ENCODE assay signal across 29 cellular contexts in the genomic region with DNA sequence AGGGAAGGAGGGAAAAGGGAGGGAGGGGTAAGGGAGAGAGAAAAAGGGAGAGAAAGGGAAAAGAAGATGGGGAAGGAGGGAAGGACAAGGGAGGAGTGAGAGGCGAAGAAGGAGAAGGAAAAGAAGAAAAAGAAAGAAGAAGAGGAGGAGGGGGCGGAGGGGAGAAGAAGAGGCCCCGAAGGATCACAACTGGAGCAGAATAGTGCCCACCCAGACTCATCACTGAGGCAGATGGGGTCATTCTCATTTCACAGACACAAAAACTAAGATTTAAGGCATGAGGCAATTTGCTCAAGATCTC. TPM values are rescaled to one million over a fixed set of nuclear protein-coding genes. Genes with fewer than 3 reads are reported as not detected.
DNase-seq lines count a peak whose midpoint lies in the region; ATAC-seq and TF ChIP-seq lines count a peak whose summit lies in the region.
"Had no signal": no experiment of that assay in that cellular context is flagged by ENCODE, and none has a peak within 500 bp of the region (broad histone marks: within the 10 kb centered on the region; RNA-seq: fewer than 3 reads in every experiment).

No MANE protein-coding gene starts in this region.

- ATAC-seq in activated naive CD8-positive, alpha-beta T cell treated with anti-CD3 and anti-CD28 coated beads, Interleukin-2, amount 10 ng/mL, durations not matched to agents 7 days and 5 days (ENCODE audit: low read depth) = no peak
- ATAC-seq in GM18511 (IDR thresholded peaks at IDR 0.05; ENCODE audit: unreplicated experiment) = no peak
- ATAC-seq in omental fat pad (ENCODE audit: low FRiP score) = no peak
- ATAC-seq: activated CD8-positive, alpha-beta T cell treated with anti-CD3 and anti-CD28 coated beads for 36 hours; Panc1 had no signal

- peaks cover 23% of the 10 kb centered on the region for H3K4me1 Mint-ChIP-seq in activated naive CD8-positive, alpha-beta T cell treated with anti-CD3 and anti-CD28 coated beads, Interleukin-2, amount 10 ng/mL, durations not matched to agents 7 days and 5 days
- peaks cover 31% of the 10 kb centered on the region for H3K4me1 Mint-ChIP-seq in activated naive CD8-positive, alpha-beta T cell treated with anti-CD3 and anti-CD28 coated beads for 36 hours

- H2BK5ac ChIP-seq in mesenchymal stem cell (ENCODE audit: low read depth, low read length, poor library complexity, severe bottlenecking) = no peak overlapping the region

- no peak overlapping the region for H3K23ac ChIP-seq in mesenchymal stem cell (ENCODE audit: low read length in 2 of 2)

- peak overlapping the region in 1 of 2 experiments; percentile 6 for H3K18ac ChIP-seq in mesenchymal stem cell (ENCODE audit: low read depth in 1 of 2, low read length in 2 of 2)

- H3K4me3 ChIP-seq in adrenal gland = no peak overlapping the region
- H3K4me3 ChIP-seq in mesenchymal stem cell (ENCODE audit: insufficient read depth in 1 of 2, low read depth in 1 of 2, low read length in 2 of 2) = no peak overlapping the region
- no peak overlapping the region for H3K4me3 ChIP-seq in tibial nerve
- H3K4me3 ChIP-seq: GM23248, lung had no signal

- H3K36me3 ChIP-seq in adrenal gland (replicated peaks in 1 of 2) = peaks cover 0 to 14% of the 10 kb centered on the region in 2 donors
- peaks cover 5 to 11% of the 10 kb centered on the region in 2 experiments for H3K36me3 ChIP-seq in mesenchymal stem cell (ENCODE audit: control insufficient read depth in 1 of 2, insufficient read depth in 2 of 2, low read depth in 1 of 2, low read length in 2 of 2)
- no peaks in the 10 kb centered on the region for H3K36me3 ChIP-seq in tibial nerve

- no peak overlapping the region for H3K4me3 Mint-ChIP-seq in activated naive CD8-positive, alpha-beta T cell treated with anti-CD3 and anti-CD28 coated beads, Interleukin-2, amount 10 ng/mL, durations not matched to agents 7 days and 5 days
- H3K4me3 Mint-ChIP-seq in activated naive CD8-positive, alpha-beta T cell treated with anti-CD3 and anti-CD28 coated beads for 36 hours = no peak overlapping the region
- H3K4me3 Mint-ChIP-seq: activated CD8-positive, alpha-beta T cell treated with anti-CD3 and anti-CD28 coated beads for 36 hours; activated T-helper 1 cell treated with anti-CD3 and anti-CD28 coated beads, Interleukin-12 subunit alpha, Interleukin-12 subunit beta, Interleukin-2, Interleukin-4 antibody, amounts not matched to agents 30 ng/mL and 10 ng/mL and 1 ng/mL, durations not matched to agents 14 hours and 24 hours and 36 hours; neural crest cell had no signal

- H3K36me3 Mint-ChIP-seq in activated naive CD8-positive, alpha-beta T cell treated with anti-CD3 and anti-CD28 coated beads, Interleukin-2, amount 10 ng/mL, durations not matched to agents 7 days and 5 days = peaks cover 8% of the 10 kb centered on the region
- H3K36me3 Mint-ChIP-seq in activated naive CD8-positive, alpha-beta T cell treated with anti-CD3 and anti-CD28 coated beads for 36 hours = peaks cover 7% of the 10 kb centered on the region

- H3K27ac Mint-ChIP-seq in activated naive CD8-positive, alpha-beta T cell treated with anti-CD3 and anti-CD28 coated beads, Interleukin-2, amount 10 ng/mL, durations not matched to agents 7 days and 5 days = peak overlapping the region; percentile 9
- no peak overlapping the region for H3K27ac Mint-ChIP-seq in activated naive CD8-positive, alpha-beta T cell treated with anti-CD3 and anti-CD28 coated beads for 36 hours
- H3K27ac Mint-ChIP-seq: activated CD8-positive, alpha-beta T cell treated with anti-CD3 and anti-CD28 coated beads for 36 hours had no signal

- no peak overlapping the region for H2BK120ac ChIP-seq in mesenchymal stem cell (ENCODE audit: low read depth, low read length)

- peak overlapping the region; percentile 4 to 72 for H2BK12ac ChIP-seq in mesenchymal stem cell (ENCODE audit: low read length in 2 of 2)

- H3K14ac ChIP-seq in mesenchymal stem cell (ENCODE audit: low read length in 2 of 2) = no peak overlapping the region

- no peak overlapping the region for H3K4ac ChIP-seq in mesenchymal stem cell (ENCODE audit: low read depth in 1 of 2, low read length in 2 of 2)

- DNase-seq in activated naive CD8-positive, alpha-beta T cell treated with anti-CD3 and anti-CD28 coated beads, Interleukin-2, amount 10 ng/mL, durations not matched to agents 7 days and 5 days = no peak
- no peak for DNase-seq in activated naive CD8-positive, alpha-beta T cell treated with anti-CD3 and anti-CD28 coated beads for 36 hours
- no peak for DNase-seq in adrenal gland
- no peak for DNase-seq in mesenchymal stem cell
- DNase-seq in tibial nerve (ENCODE audit: low spot score in 2 of 2) = no peak
- no peak for DNase-seq in omental fat pad (ENCODE audit: low spot score)
- no peak for DNase-seq in NCI-H128 (lab: John Stamatoyannopoulos, UW; ENCODE audit: unreplicated experiment)
- DNase-seq: activated CD8-positive, alpha-beta memory T cell treated with anti-CD3 and anti-CD28 coated beads, Interleukin-2, amount 50 U/mL, for 48 hours; activated CD8-positive, alpha-beta T cell treated with anti-CD3 and anti-CD28 coated beads for 36 hours; activated naive CD4-positive, alpha-beta T cell treated with Interleukin-2 at 50 U/mL for 16 hours; amniotic stem cell; brain microvascular endothelial cell; CD4-positive, alpha-beta T cell; effector CD8-positive, alpha-beta T cell; NCI-H2107; NCI-H345; NCI-H748 treated with DMSO at 0.1 percent for 48 hours; stimulated activated CD4-positive, alpha-beta T cell treated with anti-CD3 and anti-CD28 coated beads, Interleukin-12 subunit alpha, Interleukin-12 subunit beta, amount 100 ng/mL, for 4 hours; stimulated activated CD4-positive, alpha-beta T cell treated with anti-CD3 and anti-CD28 coated beads, Interleukin-2, amount 100 ng/mL, for 48 hours; SW 1271 had no signal

- no peaks in the 10 kb centered on the region for H3K9me3 Mint-ChIP-seq in activated naive CD8-positive, alpha-beta T cell treated with anti-CD3 and anti-CD28 coated beads, Interleukin-2, amount 10 ng/mL, durations not matched to agents 7 days and 5 days
- H3K9me3 Mint-ChIP-seq in activated naive CD8-positive, alpha-beta T cell treated with anti-CD3 and anti-CD28 coated beads for 36 hours = no peaks in the 10 kb centered on the region
- H3K9me3 Mint-ChIP-seq: activated CD8-positive, alpha-beta T cell treated with anti-CD3 and anti-CD28 coated beads for 36 hours; activated T-helper 1 cell treated with anti-CD3 and anti-CD28 coated beads, Interleukin-12 subunit alpha, Interleukin-12 subunit beta, Interleukin-2, Interleukin-4 antibody, amounts not matched to agents 30 ng/mL and 10 ng/mL and 1 ng/mL, durations not matched to agents 14 hours and 24 hours and 36 hours; CD4-positive, alpha-beta T cell; IgD-negative memory B cell; neural crest cell had no signal

- H3K4me1 ChIP-seq in adrenal gland (replicated peaks in 1 of 2) (peaks cover 46 to 82% of the 10 kb centered on the region in 2 donors), mesenchymal stem cell (ENCODE audit: control insufficient read depth, insufficient read depth, low read depth, low read length) (peaks cover 20% of the 10 kb centered on the region), tibial nerve (peaks cover 0 to 71% (median 39%) of the 10 kb centered on the region in 4 donors)

- POLR2A ChIA-PET in activated naive CD8-positive, alpha-beta T cell treated with anti-CD3 and anti-CD28 coated beads, Interleukin-2, amount 10 ng/mL, durations not matched to agents 7 days and 5 days (lab: Charles Lee) = no interaction called here

- intact Hi-C loops in adrenal gland (cut with DNase I) = no loop called here

- H3K27ac ChIP-seq in adrenal gland (peak overlapping the region; percentile 62 to 90 (median 80)), mesenchymal stem cell (ENCODE audit: low read length, poor library complexity, severe bottlenecking) (no peak overlapping the region), tibial nerve (peak overlapping the region in 3 of 4 donors; percentile 81 to 90 (median 86))
- H3K27ac ChIP-seq: 22Rv1, brain microvascular endothelial cell, parathyroid adenoma had no signal

- TF ChIP-seq EP300 in tibial nerve (IDR thresholded peaks at IDR 0.05) = no peak

- H2AK5ac ChIP-seq in mesenchymal stem cell (ENCODE audit: low read length, severe bottlenecking) = no peak overlapping the region

- no peak overlapping the region for H4K8ac ChIP-seq in mesenchymal stem cell (ENCODE audit: low read length)

- no peak overlapping the region for H3K9ac ChIP-seq in mesenchymal stem cell (ENCODE audit: low read length)
- H3K9ac ChIP-seq: parathyroid adenoma had no signal

- no peak overlapping the region for H2BK15ac ChIP-seq in mesenchymal stem cell (ENCODE audit: low read depth, poor library complexity, severe bottlenecking)

- 59 to 88% (median 69%) methylated on average over 3 of the region's 3 CpGs for WGBS in adrenal gland, 4 donors
- 94% methylated on average over 3 of the region's 3 CpGs for WGBS in mesenchymal stem cell
- WGBS in tibial nerve, 2 donors = 82 to 93% methylated on average over 3 of the region's 3 CpGs

- peaks cover 2% of the 10 kb centered on the region for H3K27me3 Mint-ChIP-seq in activated naive CD8-positive, alpha-beta T cell treated with anti-CD3 and anti-CD28 coated beads, Interleukin-2, amount 10 ng/mL, durations not matched to agents 7 days and 5 days
- H3K27me3 Mint-ChIP-seq in activated naive CD8-positive, alpha-beta T cell treated with anti-CD3 and anti-CD28 coated beads for 36 hours = peaks cover 4% of the 10 kb centered on the region
- H3K27me3 Mint-ChIP-seq: activated CD8-positive, alpha-beta T cell treated with anti-CD3 and anti-CD28 coated beads for 36 hours; CD4-positive, alpha-beta T cell; IgD-negative memory B cell had no signal

- H4K91ac ChIP-seq in mesenchymal stem cell (ENCODE audit: low read length) = no peak overlapping the region

- H2AFZ ChIP-seq in mesenchymal stem cell (ENCODE audit: low read depth, low read length) = no peak overlapping the region
- H2AFZ ChIP-seq: parathyroid adenoma had no signal

- H3K27me3 ChIP-seq in adrenal gland = no peaks in the 10 kb centered on the region
- H3K27me3 ChIP-seq in mesenchymal stem cell (ENCODE audit: control insufficient read depth in 1 of 2, insufficient read depth in 1 of 2, low read length in 2 of 2) = no peaks in the 10 kb centered on the region
- no peaks in the 10 kb centered on the region for H3K27me3 ChIP-seq in tibial nerve
- H3K27me3 ChIP-seq: brain microvascular endothelial cell had no signal

- no peak overlapping the region for H3K4me2 ChIP-seq in mesenchymal stem cell (ENCODE audit: low read length, poor library complexity, severe bottlenecking)

- TF ChIP-seq POLR2A in adrenal gland (IDR thresholded peaks at IDR 0.05) (no peak), tibial nerve (IDR thresholded peaks at IDR 0.05) (no peak)

- TF ChIP-seq CTCF in adrenal gland (IDR thresholded peaks at IDR 0.05) (no peak), tibial nerve (IDR thresholded peaks at IDR 0.05) (no peak), omental fat pad (IDR thresholded peaks at IDR 0.05) (no peak)

- H3K79me1 ChIP-seq in mesenchymal stem cell (replicated peaks; ENCODE audit: low read length, poor library complexity, severe bottlenecking) = peaks cover 12% of the 10 kb centered on the region

- no peaks in the 10 kb centered on the region for H3K9me3 ChIP-seq in adrenal gland (replicated peaks in 1 of 3)
- no peaks in the 10 kb centered on the region for H3K9me3 ChIP-seq in mesenchymal stem cell (ENCODE audit: control insufficient read depth, low read length)
- no peaks in the 10 kb centered on the region for H3K9me3 ChIP-seq in tibial nerve

RNA-seq across cellular contexts. Expression of a gene that starts 2.7 kb away (rescaled TPM):
- total RNA-seq in activated naive CD8-positive, alpha-beta T cell treated with anti-CD3 and anti-CD28 coated beads, Interleukin-2, amount 10 ng/mL, durations not matched to agents 7 days and 5 days = 10 to 100 TPM; 46.9 to 50.1 TPM
- total RNA-seq in activated naive CD8-positive, alpha-beta T cell treated with anti-CD3 and anti-CD28 coated beads for 36 hours = 10 to 100 TPM; 59.4 to 63.0 TPM
- total RNA-seq in adrenal gland (1,000 to 10,000 TPM in 1 of 8 donors, 100 to 1,000 TPM in 7; 233 to 3,700 (median 694) TPM), tibial nerve (10 to 100 TPM; 26.1 to 37.1 (median 32.0) TPM), omental fat pad (10 to 100 TPM; 29.3 to 79.7 (median 31.0) TPM)
- polyA plus RNA-seq in adrenal gland = 100 to 1,000 TPM in 2 of 3 donors, 10 to 100 TPM in 1; 64.9 to 849 (median 387) TPM
- polyA plus RNA-seq in mesenchymal stem cell (2013, experiment 1 of 2) = 64.5 TPM
- polyA plus RNA-seq in mesenchymal stem cell (2013, experiment 2 of 2) = 61.9 TPM

RNA-seq across cellular contexts. Expression of a gene that starts 30.2 kb away (rescaled TPM):
- 1 to 10 TPM; 1.6 to 2.0 TPM for total RNA-seq in activated naive CD8-positive, alpha-beta T cell treated with anti-CD3 and anti-CD28 coated beads, Interleukin-2, amount 10 ng/mL, durations not matched to agents 7 days and 5 days
- total RNA-seq in activated naive CD8-positive, alpha-beta T cell treated with anti-CD3 and anti-CD28 coated beads for 36 hours = 1 to 10 TPM in 1 of 2 experiments, under 1 TPM in 1; 0.85 to 1.4 TPM
- total RNA-seq in adrenal gland (under 1 TPM in 4 of 8 donors, not detected in 4; under 0.01 to 0.61 (median 0.17) TPM), tibial nerve (under 1 TPM in 2 of 4 donors, not detected in 2; 0.30 to 0.39 TPM), omental fat pad (under 1 TPM in 1 of 4 donors, not detected in 3; 0.19 TPM)
- under 1 TPM in 2 of 3 donors, not detected in 1; 0.34 to 0.56 TPM for polyA plus RNA-seq in adrenal gland
- not detected for polyA plus RNA-seq in mesenchymal stem cell (2013, experiment 1 of 2)
- polyA plus RNA-seq in mesenchymal stem cell (2013, experiment 2 of 2) = 0.01 TPM
- total RNA-seq: GM23248, neural crest cell had no signal
- polyA plus RNA-seq: GM23248 had no signal

RNA-seq across cellular contexts. Expression of a gene that starts 41.0 kb away (rescaled TPM):
- total RNA-seq in activated naive CD8-positive, alpha-beta T cell treated with anti-CD3 and anti-CD28 coated beads, Interleukin-2, amount 10 ng/mL, durations not matched to agents 7 days and 5 days = 10 to 100 TPM; 20.8 to 22.4 TPM
- total RNA-seq in activated naive CD8-positive, alpha-beta T cell treated with anti-CD3 and anti-CD28 coated beads for 36 hours = 10 to 100 TPM; 23.8 to 24.8 TPM
- total RNA-seq in adrenal gland (1 to 10 TPM; 2.9 to 8.4 (median 5.5) TPM), tibial nerve (1 to 10 TPM in 3 of 4 donors, under 1 TPM in 1; 0.84 to 3.1 (median 2.4) TPM), omental fat pad (1 to 10 TPM in 3 of 4 donors, under 1 TPM in 1; 0.65 to 2.0 (median 1.2) TPM)
- polyA plus RNA-seq in adrenal gland = 1 to 10 TPM; 2.0 to 6.4 (median 2.8) TPM
- polyA plus RNA-seq in mesenchymal stem cell (2013, experiment 1 of 2) = 2.7 TPM
- 2.4 TPM for polyA plus RNA-seq in mesenchymal stem cell (2013, experiment 2 of 2)

RNA-seq across cellular contexts. Expression of a gene that starts 43.7 kb away (rescaled TPM):
- total RNA-seq in activated naive CD8-positive, alpha-beta T cell treated with anti-CD3 and anti-CD28 coated beads, Interleukin-2, amount 10 ng/mL, durations not matched to agents 7 days and 5 days = 100 to 1,000 TPM; 118 to 122 TPM
- total RNA-seq in activated naive CD8-positive, alpha-beta T cell treated with anti-CD3 and anti-CD28 coated beads for 36 hours = 100 to 1,000 TPM; 127 to 134 TPM
- total RNA-seq in adrenal gland = 10 to 100 TPM; 31.7 to 95.6 (median 59.4) TPM
- polyA plus RNA-seq in adrenal gland = 10 to 100 TPM; 13.6 to 28.2 (median 26.1) TPM
- polyA plus RNA-seq in mesenchymal stem cell (2013, experiment 1 of 2) = 91.9 TPM
- 91.8 TPM for polyA plus RNA-seq in mesenchymal stem cell (2013, experiment 2 of 2)
- total RNA-seq in tibial nerve = 10 to 100 TPM; 59.2 to 72.9 (median 60.4) TPM
- 100 to 1,000 TPM in 1 of 4 donors, 10 to 100 TPM in 3; 50.1 to 116 (median 78.3) TPM for total RNA-seq in omental fat pad

RNA-seq across cellular contexts. Expression of a gene that starts 50.3 kb away (rescaled TPM):
- 100 to 1,000 TPM; 101 to 105 TPM for total RNA-seq in activated naive CD8-positive, alpha-beta T cell treated with anti-CD3 and anti-CD28 coated beads, Interleukin-2, amount 10 ng/mL, durations not matched to agents 7 days and 5 days
- total RNA-seq in activated naive CD8-positive, alpha-beta T cell treated with anti-CD3 and anti-CD28 coated beads for 36 hours = 10 to 100 TPM; 69.7 to 74.9 TPM
- 10 to 100 TPM; 10.5 to 28.0 (median 22.1) TPM for total RNA-seq in adrenal gland
- 10 to 100 TPM in 2 of 3 donors, 1 to 10 TPM in 1; 9.1 to 29.8 (median 23.1) TPM for polyA plus RNA-seq in adrenal gland
- 11.3 TPM for polyA plus RNA-seq in mesenchymal stem cell (2013, experiment 1 of 2)
- polyA plus RNA-seq in mesenchymal stem cell (2013, experiment 2 of 2) = 10.9 TPM
- 10 to 100 TPM; 25.8 to 35.1 (median 27.8) TPM for total RNA-seq in tibial nerve
- total RNA-seq in omental fat pad = 10 to 100 TPM; 17.0 to 32.2 (median 23.9) TPM
